ENCODE assay signal across 8 cellular contexts in the genomic region with DNA sequence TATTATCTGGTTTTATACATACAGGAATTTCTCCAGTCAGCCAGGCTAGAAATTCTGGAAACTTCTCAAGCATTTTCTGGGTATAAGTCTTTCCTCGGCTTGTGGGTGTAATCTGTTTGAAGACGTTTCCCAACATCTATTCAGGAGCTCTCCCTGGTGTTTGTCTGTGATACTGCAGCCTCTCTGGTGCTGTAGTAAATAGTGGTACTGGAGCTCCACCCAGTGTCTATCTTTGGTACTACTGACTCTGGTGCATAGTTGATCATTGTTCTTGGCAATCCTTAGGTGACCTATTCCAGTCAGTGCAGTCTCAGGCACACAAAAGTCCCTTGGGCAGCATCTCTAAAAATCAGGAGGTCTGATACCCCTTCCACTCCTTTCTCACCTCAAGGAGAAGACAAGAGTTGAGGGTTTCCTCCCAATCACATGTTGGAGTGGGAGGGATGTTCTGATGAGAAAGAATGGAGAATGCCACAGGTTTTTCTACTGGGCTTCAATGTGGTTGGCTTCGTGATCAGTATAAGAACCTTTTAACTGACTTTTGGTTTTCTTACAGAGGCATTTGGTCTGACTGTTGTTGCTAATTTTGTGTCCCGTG.
DNase-seq lines count a peak whose midpoint lies in the region; ATAC-seq and TF ChIP-seq lines count a peak whose summit lies in the region.

No MANE protein-coding gene starts in this region.

- no peak overlapping the region for H3K27ac Mint-ChIP-seq in Caco-2 (ENCODE audit: unreplicated experiment)
- no peak overlapping the region for H3K27ac Mint-ChIP-seq in endothelial cell (ENCODE audit: unreplicated experiment)
- no peak overlapping the region for H3K27ac Mint-ChIP-seq in naive B cell
- H3K27ac Mint-ChIP-seq in stimulated activated naive B cell treated with anti-CD40 and anti-IgM and Interleukin-4, amounts not matched to agents 10 μg/mL and 1 μg/mL and 100 μg/mL, for 72 hours, result no peak overlapping the region

- TF ChIP-seq CTCF in Caco-2 (IDR thresholded peaks at IDR 0.05; ENCODE audit: insufficient read depth in 1 of 2, low read depth in 1 of 2, low read length in 1 of 2, severe bottlenecking in 1 of 2, unreplicated experiment in 1 of 2) (peak; percentile 99 to 100), GM20000 (IDR thresholded peaks at IDR 0.05; ENCODE audit: extremely low read depth, missing control alignments) (peak; percentile 94), endothelial cell (IDR thresholded peaks at IDR 0.05; ENCODE audit: unreplicated experiment) (peak; percentile 99)

- peaks cover 15% of the 10 kb centered on the region; the same call in 1 of the 2 replicates for H3K9me3 ChIP-seq in Caco-2

- peaks cover 21% of the 10 kb centered on the region for H3K27me3 Mint-ChIP-seq in Caco-2 (ENCODE audit: insufficient read depth, unreplicated experiment)
- H3K27me3 Mint-ChIP-seq in endothelial cell (ENCODE audit: unreplicated experiment), result no peaks in the 10 kb centered on the region
- H3K27me3 Mint-ChIP-seq in naive B cell, result peaks cover 16 to 29% (median 26%) of the 10 kb centered on the region in 3 donors
- H3K27me3 Mint-ChIP-seq in stimulated activated naive B cell treated with anti-CD40 and anti-IgM and Interleukin-4, amounts not matched to agents 10 μg/mL and 1 μg/mL and 100 μg/mL, for 72 hours, result peaks cover 21 to 22% of the 10 kb centered on the region in 2 donors

- H3K9me3 Mint-ChIP-seq in Caco-2 (ENCODE audit: unreplicated experiment), result peaks cover 27% of the 10 kb centered on the region
- H3K9me3 Mint-ChIP-seq in endothelial cell (ENCODE audit: unreplicated experiment), result peaks cover 6% of the 10 kb centered on the region
- peaks cover 8 to 37% (median 26%) of the 10 kb centered on the region in 7 donors for H3K9me3 Mint-ChIP-seq in naive B cell
- H3K9me3 Mint-ChIP-seq in stimulated activated naive B cell treated with anti-CD40 and anti-IgM and Interleukin-4, amounts not matched to agents 10 μg/mL and 1 μg/mL and 100 μg/mL, for 72 hours, result peaks cover 15 to 27% of the 10 kb centered on the region in 2 donors

- peak; percentile 90 to 95 for ATAC-seq in naive B cell (ENCODE audit: low read depth in 2 of 2)
- peak; percentile 95 to 96 for ATAC-seq in stimulated activated naive B cell treated with anti-CD40 and anti-IgM and Interleukin-4, amounts not matched to agents 10 μg/mL and 1 μg/mL and 100 μg/mL, for 72 hours (replicated peaks)

- intact Hi-C loops in Caco-2 (cut with micrococcal nuclease; ENCODE audit: unreplicated experiment), result loop anchor here (1.0 to 2.0 kb wide), 5 partner anchors 20 to 642 kb away; no protein-coding TSS in a partner anchor

- H3K4me1 ChIP-seq in Caco-2, result no peaks in the 10 kb centered on the region

- POLR2A ChIA-PET in Caco-2 (lab: Charles Lee), result no interaction called here

- no peak overlapping the region for H3K4me3 Mint-ChIP-seq in Caco-2 (ENCODE audit: unreplicated experiment)
- no peak overlapping the region for H3K4me3 Mint-ChIP-seq in endothelial cell (ENCODE audit: unreplicated experiment)
- no peak overlapping the region for H3K4me3 Mint-ChIP-seq in naive B cell
- no peak overlapping the region for H3K4me3 Mint-ChIP-seq in stimulated activated naive B cell treated with anti-CD40 and anti-IgM and Interleukin-4, amounts not matched to agents 10 μg/mL and 1 μg/mL and 100 μg/mL, for 72 hours

- no peaks in the 10 kb centered on the region for H3K36me3 ChIP-seq in Caco-2 (ENCODE audit: control insufficient read depth, insufficient read depth, low read length)

- no peaks in the 10 kb centered on the region; the same call in 1 of the 2 replicates for H3K27me3 ChIP-seq in Caco-2 (replicated peaks; ENCODE audit: control insufficient read depth, insufficient read depth, low read length)

- H3K4me1 Mint-ChIP-seq in Caco-2 (ENCODE audit: low read depth, unreplicated experiment), result peaks cover 5% of the 10 kb centered on the region
- H3K4me1 Mint-ChIP-seq in endothelial cell (ENCODE audit: unreplicated experiment), result no peaks in the 10 kb centered on the region
- peaks cover 0 to 7% (median 3%) of the 10 kb centered on the region in 3 donors for H3K4me1 Mint-ChIP-seq in naive B cell
- H3K4me1 Mint-ChIP-seq in stimulated activated naive B cell treated with anti-CD40 and anti-IgM and Interleukin-4, amounts not matched to agents 10 μg/mL and 1 μg/mL and 100 μg/mL, for 72 hours, result peaks cover 4 to 5% of the 10 kb centered on the region in 2 donors

- H3K4me3 ChIP-seq in Caco-2 (ENCODE audit: low read depth, low read length), result no peak overlapping the region

- DNase-seq in Caco-2 (peak; percentile 85 to 88), GM20000 (ENCODE audit: low spot score) (peak; percentile 65), HS-27A (ENCODE audit: low read depth) (peak; percentile 56), NOMO-1 treated with dmso at 0.1 percent for 144 hours (lab: John Stamatoyannopoulos, UW; ENCODE audit: unreplicated experiment) (peak; percentile 60), endothelial cell (ENCODE audit: low spot score) (peak; percentile 90), naive B cell (peak; percentile 77)
- DNase-seq in activated CD8-positive, alpha-beta memory T cell treated with anti-CD3 and anti-CD28 coated beads for 48 hours (ENCODE audit: low read depth in 2 of 3, low spot score in 2 of 3), result peak; percentile 29 to 76 (median 54)
- peak; percentile 70 for DNase-seq in stimulated activated naive B cell treated with anti-CD40 and anti-IgM and Interleukin-4, amounts not matched to agents 10 μg/mL and 1 μg/mL and 100 μg/mL, for 72 hours

- CTCF ChIA-PET in Caco-2 (lab: Charles Lee), result interaction anchor here (0.6 to 2.4 kb wide), 18 partner anchors 18 to 1795 kb away, joined by 3 to 31 read pairs (median 6); a partner anchor contains a TSS

- H3K36me3 Mint-ChIP-seq in Caco-2 (ENCODE audit: insufficient read depth, unreplicated experiment) (no peaks in the 10 kb centered on the region), endothelial cell (ENCODE audit: low read depth, unreplicated experiment) (no peaks in the 10 kb centered on the region), naive B cell (peaks cover 0 to 24% of the 10 kb centered on the region in 2 donors)
- peaks cover 0 to 4% of the 10 kb centered on the region in 2 donors for H3K36me3 Mint-ChIP-seq in stimulated activated naive B cell treated with anti-CD40 and anti-IgM and Interleukin-4, amounts not matched to agents 10 μg/mL and 1 μg/mL and 100 μg/mL, for 72 hours

- BruUV-seq in Caco-2 (replicated peaks; lab: Mats Ljungman, UMichigan), result no TSS peak
